In the genomic region with DNA sequence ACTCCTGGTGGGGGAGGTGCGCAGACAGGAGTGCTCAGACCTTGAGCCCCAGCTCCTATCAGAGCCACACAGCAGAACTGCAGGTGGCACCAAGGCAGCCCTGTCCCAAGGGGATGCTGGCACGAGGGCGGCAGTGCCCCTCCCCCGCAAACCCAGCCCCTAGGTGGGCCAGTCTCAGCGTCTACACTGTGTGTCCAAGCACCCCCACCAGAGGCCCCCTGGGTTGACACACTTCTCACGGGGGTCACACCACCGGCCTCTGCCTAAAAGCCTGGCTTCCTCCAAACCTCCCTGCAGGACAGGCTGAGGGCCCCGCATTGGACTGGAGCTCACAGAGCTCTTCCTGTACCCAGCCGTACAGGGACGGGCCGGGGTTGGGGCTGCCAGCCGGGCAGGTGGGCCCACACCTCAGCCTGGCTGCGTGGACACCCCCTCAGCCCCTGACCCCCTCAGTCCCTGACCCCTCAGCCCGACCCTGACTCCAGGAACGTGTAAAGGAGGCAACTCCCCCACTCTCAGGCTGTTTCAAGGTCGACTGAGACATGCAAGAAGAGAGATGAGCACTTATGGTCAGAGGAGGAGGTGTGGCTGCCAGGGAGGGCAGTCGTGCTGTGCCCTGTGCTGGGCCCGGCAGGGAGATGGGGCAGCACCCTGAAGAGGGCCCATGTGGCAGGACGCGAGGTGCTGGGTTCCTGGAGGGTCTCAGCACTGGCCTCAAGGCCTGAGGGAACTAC, we compare ENCODE assay signal across 1 cellular context.
TF ChIP-seq lines count a peak whose summit lies in the region.

No MANE protein-coding gene starts in this region.

TF ChIP-seq in GM12878, 131 proteins besides CTCF, POLR2A, EP300 and RAD21:
- TF ChIP-seq WRNIP1 (IDR thresholded peaks at IDR 0.05; ENCODE audit: borderline replicate concordance, low read depth, low read length) (no peak), MTA2 (IDR thresholded peaks at IDR 0.05; ENCODE audit: low read depth) (no peak), SMC3 (IDR thresholded peaks at IDR 0.05; ENCODE audit: borderline replicate concordance, low read length) (no peak), SMAD1 (IDR thresholded peaks at IDR 0.05; ENCODE audit: low read depth, partially characterized antibody) (no peak), CEBPB (IDR thresholded peaks at IDR 0.05; ENCODE audit: borderline replicate concordance in 1 of 2, low read depth in 2 of 2, low read length in 2 of 2) (no peak), BRCA1 (IDR thresholded peaks at IDR 0.05; ENCODE audit: low read depth, low read length) (no peak), RCOR1 (conservative IDR thresholded peaks at IDR 0.05; ENCODE audit: low read depth, low read length) (no peak), BHLHE40 (IDR thresholded peaks at IDR 0.05; ENCODE audit: borderline replicate concordance in 1 of 2, low read depth in 2 of 2, low read length in 1 of 2) (no peak)
- TF ChIP-seq, protein P1, sequence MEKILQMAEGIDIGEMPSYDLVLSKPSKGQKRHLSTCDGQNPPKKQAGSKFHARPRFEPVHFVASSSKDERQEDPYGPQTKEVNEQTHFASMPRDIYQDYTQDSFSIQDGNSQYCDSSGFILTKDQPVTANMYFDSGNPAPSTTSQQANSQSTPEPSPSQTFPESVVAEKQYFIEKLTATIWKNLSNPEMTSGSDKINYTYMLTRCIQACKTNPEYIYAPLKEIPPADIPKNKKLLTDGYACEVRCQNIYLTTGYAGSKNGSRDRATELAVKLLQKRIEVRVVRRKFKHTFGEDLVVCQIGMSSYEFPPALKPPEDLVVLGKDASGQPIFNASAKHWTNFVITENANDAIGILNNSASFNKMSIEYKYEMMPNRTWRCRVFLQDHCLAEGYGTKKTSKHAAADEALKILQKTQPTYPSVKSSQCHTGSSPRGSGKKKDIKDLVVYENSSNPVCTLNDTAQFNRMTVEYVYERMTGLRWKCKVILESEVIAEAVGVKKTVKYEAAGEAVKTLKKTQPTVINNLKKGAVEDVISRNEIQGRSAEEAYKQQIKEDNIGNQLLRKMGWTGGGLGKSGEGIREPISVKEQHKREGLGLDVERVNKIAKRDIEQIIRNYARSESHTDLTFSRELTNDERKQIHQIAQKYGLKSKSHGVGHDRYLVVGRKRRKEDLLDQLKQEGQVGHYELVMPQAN (conservative IDR thresholded peaks at IDR 0.05): no peak
- TF ChIP-seq, protein P2, sequence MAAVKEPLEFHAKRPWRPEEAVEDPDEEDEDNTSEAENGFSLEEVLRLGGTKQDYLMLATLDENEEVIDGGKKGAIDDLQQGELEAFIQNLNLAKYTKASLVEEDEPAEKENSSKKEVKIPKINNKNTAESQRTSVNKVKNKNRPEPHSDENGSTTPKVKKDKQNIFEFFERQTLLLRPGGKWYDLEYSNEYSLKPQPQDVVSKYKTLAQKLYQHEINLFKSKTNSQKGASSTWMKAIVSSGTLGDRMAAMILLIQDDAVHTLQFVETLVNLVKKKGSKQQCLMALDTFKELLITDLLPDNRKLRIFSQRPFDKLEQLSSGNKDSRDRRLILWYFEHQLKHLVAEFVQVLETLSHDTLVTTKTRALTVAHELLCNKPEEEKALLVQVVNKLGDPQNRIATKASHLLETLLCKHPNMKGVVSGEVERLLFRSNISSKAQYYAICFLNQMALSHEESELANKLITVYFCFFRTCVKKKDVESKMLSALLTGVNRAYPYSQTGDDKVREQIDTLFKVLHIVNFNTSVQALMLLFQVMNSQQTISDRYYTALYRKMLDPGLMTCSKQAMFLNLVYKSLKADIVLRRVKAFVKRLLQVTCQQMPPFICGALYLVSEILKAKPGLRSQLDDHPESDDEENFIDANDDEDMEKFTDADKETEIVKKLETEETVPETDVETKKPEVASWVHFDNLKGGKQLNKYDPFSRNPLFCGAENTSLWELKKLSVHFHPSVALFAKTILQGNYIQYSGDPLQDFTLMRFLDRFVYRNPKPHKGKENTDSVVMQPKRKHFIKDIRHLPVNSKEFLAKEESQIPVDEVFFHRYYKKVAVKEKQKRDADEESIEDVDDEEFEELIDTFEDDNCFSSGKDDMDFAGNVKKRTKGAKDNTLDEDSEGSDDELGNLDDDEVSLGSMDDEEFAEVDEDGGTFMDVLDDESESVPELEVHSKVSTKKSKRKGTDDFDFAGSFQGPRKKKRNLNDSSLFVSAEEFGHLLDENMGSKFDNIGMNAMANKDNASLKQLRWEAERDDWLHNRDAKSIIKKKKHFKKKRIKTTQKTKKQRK (IDR thresholded peaks at IDR 0.05; ENCODE audit: low read depth, low read length): no peak
